14 cellular contexts compared by ENCODE assay signal in genomic region chr21:46423546-46424061, GRCh38. TPM values are rescaled to one million over a fixed set of nuclear protein-coding genes. Genes with fewer than 3 reads are reported as not detected.
DNase-seq lines count a peak whose midpoint lies in the region; ATAC-seq, FAIRE-seq and TF ChIP-seq lines count a peak whose summit lies in the region.
"Had no signal": no experiment of that assay in that cellular context is flagged by ENCODE, and none has a peak within 500 bp of the region (broad histone marks: within the 10 kb centered on the region; RNA-seq: fewer than 3 reads in every experiment).

No MANE protein-coding gene starts in this region.

- peaks cover 31% of the 10 kb centered on the region for H3K4me1 Mint-ChIP-seq in GM23338
- peaks cover 19% of the 10 kb centered on the region for H3K4me1 Mint-ChIP-seq in activated CD4-positive, alpha-beta memory T cell treated with anti-CD3 and anti-CD28 coated beads, Interleukin-2, amount 10 ng/mL, durations not matched to agents 7 days and 5 days

- H4K20me1 ChIP-seq in GM23338 (replicated peaks; ENCODE audit: insufficient read depth) = no peaks in the 10 kb centered on the region

- H3K4me1 ChIP-seq in GM23338 (ENCODE audit: insufficient read depth) = peaks cover 13% of the 10 kb centered on the region
- H3K4me1 ChIP-seq in kidney (ENCODE audit: control insufficient read depth in 1 of 2, insufficient read depth in 1 of 2, low read depth in 1 of 2, low read length in 2 of 2) = no peaks in the 10 kb centered on the region
- H3K4me1 ChIP-seq: pancreas had no signal

- H3K4me3 ChIP-seq in GM23338 (no peak overlapping the region), kidney (ENCODE audit: low read length in 2 of 2) (no peak overlapping the region)
- H3K4me3 ChIP-seq: dorsolateral prefrontal cortex, pancreas had no signal

- DNase-seq in NCI-H510A treated with DMSO at 0.1 percent for 48 hours (lab: John Stamatoyannopoulos, UW) (peak; percentile 13), NCI-H510A (lab: John Stamatoyannopoulos, UW) (no peak), GM23338 (ENCODE audit: low spot score) (peak; percentile 76), kidney (peak; percentile 4), Kasumi-1 (lab: John Stamatoyannopoulos, UW) (no peak)
- no peak for DNase-seq in activated CD4-positive, alpha-beta memory T cell treated with anti-CD3 and anti-CD28 coated beads, Interleukin-2, amount 10 ng/mL, durations not matched to agents 7 days and 5 days
- DNase-seq: activated CD4-positive, alpha-beta T cell treated with anti-CD3 and anti-CD28 coated beads, Interleukin-2, amount 50 U/mL, for 4 hours; anterior cingulate cortex; MV-4-11; pancreas; PC-3 had no signal

- TF ChIP-seq CTCF in GM23338 (conservative IDR thresholded peaks at IDR 0.05; ENCODE audit: low read depth in 2 of 2) (no peak), kidney (IDR thresholded peaks at IDR 0.05; ENCODE audit: borderline replicate concordance, extremely low read depth, insufficient read depth) (no peak)

- H3K36me3 Mint-ChIP-seq in GM23338 (ENCODE audit: low read depth) = peaks cover 48% of the 10 kb centered on the region
- peaks cover 29% of the 10 kb centered on the region for H3K36me3 Mint-ChIP-seq in activated CD4-positive, alpha-beta memory T cell treated with anti-CD3 and anti-CD28 coated beads, Interleukin-2, amount 10 ng/mL, durations not matched to agents 7 days and 5 days (ENCODE audit: low read depth)

- H3K36me3 ChIP-seq in GM23338 (ENCODE audit: insufficient read depth) = peaks cover 6% of the 10 kb centered on the region
- peaks cover 5 to 9% of the 10 kb centered on the region in 2 donors for H3K36me3 ChIP-seq in kidney (ENCODE audit: control insufficient read depth in 1 of 2, insufficient read depth in 2 of 2, low read length in 2 of 2)

- POLR2A ChIA-PET in activated CD4-positive, alpha-beta memory T cell treated with anti-CD3 and anti-CD28 coated beads, Interleukin-2, amount 10 ng/mL, durations not matched to agents 7 days and 5 days (lab: Charles Lee) = interaction anchor here (1.2 to 1.8 kb wide), 3 partner anchors 35 to 213 kb away, joined by 4 to 5 read pairs (median 4); partner anchors contain the start of genes DIP2A and PRMT2

- CTCF ChIA-PET in activated CD4-positive, alpha-beta memory T cell treated with anti-CD3 and anti-CD28 coated beads, Interleukin-2, amount 10 ng/mL, durations not matched to agents 7 days and 5 days (lab: Charles Lee) = no interaction called here

- ATAC-seq in GM23338 = no peak
- no peak for ATAC-seq in HG02678 (IDR thresholded peaks at IDR 0.05; ENCODE audit: unreplicated experiment)
- ATAC-seq in GM21423 (IDR thresholded peaks at IDR 0.05; ENCODE audit: unreplicated experiment) = no peak
- ATAC-seq: PC-3 had no signal

- intact Hi-C loops in kidney (cut with DNase I) = no loop called here

- peaks cover 15% of the 10 kb centered on the region for H3K27me3 Mint-ChIP-seq in GM23338 (ENCODE audit: insufficient read depth, low read depth, poor library complexity)
- H3K27me3 Mint-ChIP-seq in activated CD4-positive, alpha-beta memory T cell treated with anti-CD3 and anti-CD28 coated beads, Interleukin-2, amount 10 ng/mL, durations not matched to agents 7 days and 5 days = no peaks in the 10 kb centered on the region

- no peak for FAIRE-seq in kidney (lab: Jason Lieb, UNC)
- FAIRE-seq: pancreas had no signal

- peak overlapping the region; percentile 70; the same call in 1 of the 2 replicates for H3K27ac ChIP-seq in GM23338 (ENCODE audit: low read depth)
- H3K27ac ChIP-seq in kidney (ENCODE audit: low read depth in 2 of 2, low read length in 2 of 2) = no peak overlapping the region
- H3K27ac ChIP-seq: dorsolateral prefrontal cortex, pancreas had no signal

- H3K9me3 ChIP-seq in kidney (ENCODE audit: control insufficient read depth in 1 of 2, low read length in 2 of 2) = no peaks in the 10 kb centered on the region
- H3K9me3 ChIP-seq: pancreas had no signal

- no peak overlapping the region for H2AFZ ChIP-seq in GM23338

- no peak overlapping the region for H3K4me3 Mint-ChIP-seq in GM23338
- H3K4me3 Mint-ChIP-seq in activated CD4-positive, alpha-beta memory T cell treated with anti-CD3 and anti-CD28 coated beads, Interleukin-2, amount 10 ng/mL, durations not matched to agents 7 days and 5 days = no peak overlapping the region

- H3K4me2 ChIP-seq in GM23338 = peak overlapping the region; percentile 61; the same call in 1 of the 2 replicates

- no peaks in the 10 kb centered on the region for H3K79me2 ChIP-seq in GM23338 (replicated peaks; ENCODE audit: insufficient read depth)

- 0 out of 2 replicates have a peak, but pooled peaks cover 6% of the 10 kb centered on the region for H3F3A ChIP-seq in GM23338 (replicated peaks; ENCODE audit: low read depth)

- peak overlapping the region; percentile 74; the same call in 1 of the 2 replicates for H3K27ac Mint-ChIP-seq in GM23338
- H3K27ac Mint-ChIP-seq in activated CD4-positive, alpha-beta memory T cell treated with anti-CD3 and anti-CD28 coated beads, Interleukin-2, amount 10 ng/mL, durations not matched to agents 7 days and 5 days = peak overlapping the region; percentile 94

- H3K27me3 ChIP-seq in GM23338 (ENCODE audit: insufficient read depth) = no peaks in the 10 kb centered on the region
- H3K27me3 ChIP-seq: dorsolateral prefrontal cortex, pancreas had no signal

- H3K9me2 ChIP-seq in GM23338 (ENCODE audit: insufficient read depth) = no peaks in the 10 kb centered on the region

- no peak overlapping the region for H3K9ac ChIP-seq in kidney (ENCODE audit: low read length in 2 of 2)

- no peaks in the 10 kb centered on the region; the same call in 2 of the 3 replicates for H3K9me3 Mint-ChIP-seq in GM23338
- no peaks in the 10 kb centered on the region for H3K9me3 Mint-ChIP-seq in activated CD4-positive, alpha-beta memory T cell treated with anti-CD3 and anti-CD28 coated beads, Interleukin-2, amount 10 ng/mL, durations not matched to agents 7 days and 5 days

TF ChIP-seq in GM23338, 12 proteins besides CTCF, POLR2A, EP300 and RAD21 (continues in another document):
- TF ChIP-seq, protein P1, sequence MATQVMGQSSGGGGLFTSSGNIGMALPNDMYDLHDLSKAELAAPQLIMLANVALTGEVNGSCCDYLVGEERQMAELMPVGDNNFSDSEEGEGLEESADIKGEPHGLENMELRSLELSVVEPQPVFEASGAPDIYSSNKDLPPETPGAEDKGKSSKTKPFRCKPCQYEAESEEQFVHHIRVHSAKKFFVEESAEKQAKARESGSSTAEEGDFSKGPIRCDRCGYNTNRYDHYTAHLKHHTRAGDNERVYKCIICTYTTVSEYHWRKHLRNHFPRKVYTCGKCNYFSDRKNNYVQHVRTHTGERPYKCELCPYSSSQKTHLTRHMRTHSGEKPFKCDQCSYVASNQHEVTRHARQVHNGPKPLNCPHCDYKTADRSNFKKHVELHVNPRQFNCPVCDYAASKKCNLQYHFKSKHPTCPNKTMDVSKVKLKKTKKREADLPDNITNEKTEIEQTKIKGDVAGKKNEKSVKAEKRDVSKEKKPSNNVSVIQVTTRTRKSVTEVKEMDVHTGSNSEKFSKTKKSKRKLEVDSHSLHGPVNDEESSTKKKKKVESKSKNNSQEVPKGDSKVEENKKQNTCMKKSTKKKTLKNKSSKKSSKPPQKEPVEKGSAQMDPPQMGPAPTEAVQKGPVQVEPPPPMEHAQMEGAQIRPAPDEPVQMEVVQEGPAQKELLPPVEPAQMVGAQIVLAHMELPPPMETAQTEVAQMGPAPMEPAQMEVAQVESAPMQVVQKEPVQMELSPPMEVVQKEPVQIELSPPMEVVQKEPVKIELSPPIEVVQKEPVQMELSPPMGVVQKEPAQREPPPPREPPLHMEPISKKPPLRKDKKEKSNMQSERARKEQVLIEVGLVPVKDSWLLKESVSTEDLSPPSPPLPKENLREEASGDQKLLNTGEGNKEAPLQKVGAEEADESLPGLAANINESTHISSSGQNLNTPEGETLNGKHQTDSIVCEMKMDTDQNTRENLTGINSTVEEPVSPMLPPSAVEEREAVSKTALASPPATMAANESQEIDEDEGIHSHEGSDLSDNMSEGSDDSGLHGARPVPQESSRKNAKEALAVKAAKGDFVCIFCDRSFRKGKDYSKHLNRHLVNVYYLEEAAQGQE (IDR thresholded peaks at IDR 0.05; ENCODE audit: unreplicated experiment) = no peak
- TF ChIP-seq NANOG (IDR thresholded peaks at IDR 0.05; ENCODE audit: borderline replicate concordance) (no peak), CREB1 (CRISPR knock-in tag; IDR thresholded peaks at IDR 0.05; ENCODE audit: low read depth) (no peak), ZNF331 (CRISPR knock-in tag; IDR thresholded peaks at IDR 0.05; ENCODE audit: low read depth) (no peak), ZNF114 (CRISPR knock-in tag; IDR thresholded peaks at IDR 0.05) (no peak), POLR2AphosphoS5 (IDR thresholded peaks at IDR 0.05; ENCODE audit: low read depth) (no peak), EZH2 (IDR thresholded peaks at IDR 0.05; ENCODE audit: low read depth, unreplicated experiment) (no peak), EZH2phosphoT487 (IDR thresholded peaks at IDR 0.05; ENCODE audit: unreplicated experiment) (no peak), JUNB (IDR thresholded peaks at IDR 0.05; ENCODE audit: unreplicated experiment) (no peak)

RNA-seq across cellular contexts. Expression of gene DIP2A, which starts 35.1 kb away (rescaled TPM):
- total RNA-seq in GM23338 (2014; rRNA removed; shearing (Covaris generic)) = 34.4 and 36.3 TPM in 2 replicates
- polyA plus RNA-seq in GM23338 (2016; fragmentation: Nextera tagmentation; extraction: Ambion mirVana) = 15.9 and 18.5 TPM in 2 replicates
- 10 to 100 TPM; 52.9 to 53.2 TPM for total RNA-seq in activated CD4-positive, alpha-beta memory T cell treated with anti-CD3 and anti-CD28 coated beads, Interleukin-2, amount 10 ng/mL, durations not matched to agents 7 days and 5 days
- 36.5 TPM for total RNA-seq in kidney
- 8.7 TPM for polyA plus RNA-seq in kidney (ENCODE audit: insufficient read depth, low read depth, low replicate concordance)

Comparison
In these comparisons a context has a peak if more than half of its experiments do, and no peak if none do; other contexts are left out.
1. DNase-seq: peak in NCI-H510A treated with DMSO at 0.1 percent for 48 hours (single experiment), GM23338 (single experiment) and kidney (single experiment); none in NCI-H510A (single experiment), activated CD4-positive, alpha-beta memory T cell treated with anti-CD3 and anti-CD28 coated beads, Interleukin-2, amount 10 ng/mL, durations not matched to agents 7 days and 5 days (single experiment) and Kasumi-1 (0 of 2).